In genomic region chr1:14841951-14842350, GRCh38 we compare ENCODE assay signal across 2 cellular contexts.
TF ChIP-seq lines count a peak whose summit lies in the region.

No MANE protein-coding gene starts in this region.

TF ChIP-seq in K562, 482 proteins besides CTCF, POLR2A, EP300 and RAD21 (continued from another document):
- TF ChIP-seq XRCC3 (IDR thresholded peaks at IDR 0.05) (peak; percentile 90; the same call in 1 of the 2 replicates), CHAMP1 (IDR thresholded peaks at IDR 0.05) (0 out of 2 replicates have a peak, but pooled peaks have one; percentile 12), ZFP1 (CRISPR knock-in tag; IDR thresholded peaks at IDR 0.05) (peak; percentile 100), CBX1 (IDR thresholded peaks at IDR 0.05; ENCODE audit: low read depth) (0 out of 2 replicates have a peak, but pooled peaks have one; percentile 37), CBX5 (IDR thresholded peaks at IDR 0.05; ENCODE audit: borderline replicate concordance, low read depth) (peak; percentile 65; the same call in 1 of the 2 replicates), ZBED1 (IDR thresholded peaks at IDR 0.05) (no peak), DPF2 (IDR thresholded peaks at IDR 0.05) (0 out of 2 replicates have a peak, but pooled peaks have one; percentile 36), ZNF354B (CRISPR knock-in tag; IDR thresholded peaks at IDR 0.05) (no peak), IFI16 (CRISPR knock-in tag; IDR thresholded peaks at IDR 0.05) (no peak), ZNF184 (CRISPR knock-in tag; IDR thresholded peaks at IDR 0.05) (no peak), ARNT (IDR thresholded peaks at IDR 0.05) (0 out of 4 replicates have a peak, but pooled peaks of 1 of the 2 experiments have one; percentile 47), TOE1 (IDR thresholded peaks at IDR 0.05; ENCODE audit: borderline replicate concordance) (0 out of 2 replicates have a peak, but pooled peaks have one; percentile 20), TOE1 (CRISPR knock-in tag; IDR thresholded peaks at IDR 0.05; ENCODE audit: borderline replicate concordance, low read depth) (no peak), CBX3 (IDR thresholded peaks at IDR 0.05; ENCODE audit: borderline replicate concordance in 1 of 2, low read length in 2 of 2) (peak in 1 of 2 experiments; percentile 92; a peak in 2 of 3 replicates), ZEB2 (IDR thresholded peaks at IDR 0.05) (peak; percentile 61; the same call in 1 of the 2 replicates), TRIM24 (IDR thresholded peaks at IDR 0.05) (peak; percentile 76 to 91), CSDE1 (IDR thresholded peaks at IDR 0.05) (0 out of 4 replicates have a peak, but pooled peaks of 1 of the 2 experiments have one; percentile 21), GMEB1 (CRISPR knock-in tag; IDR thresholded peaks at IDR 0.05) (no peak), TRIM28 (IDR thresholded peaks at IDR 0.05) (peak; percentile 99), TCF3 (CRISPR knock-in tag; IDR thresholded peaks at IDR 0.05) (peak; percentile 19; the same call in 1 of the 2 replicates), KLF13 (tag; IDR thresholded peaks at IDR 0.05; ENCODE audit: borderline replicate concordance, low read depth) (no peak)
- TF ChIP-seq, protein P1, sequence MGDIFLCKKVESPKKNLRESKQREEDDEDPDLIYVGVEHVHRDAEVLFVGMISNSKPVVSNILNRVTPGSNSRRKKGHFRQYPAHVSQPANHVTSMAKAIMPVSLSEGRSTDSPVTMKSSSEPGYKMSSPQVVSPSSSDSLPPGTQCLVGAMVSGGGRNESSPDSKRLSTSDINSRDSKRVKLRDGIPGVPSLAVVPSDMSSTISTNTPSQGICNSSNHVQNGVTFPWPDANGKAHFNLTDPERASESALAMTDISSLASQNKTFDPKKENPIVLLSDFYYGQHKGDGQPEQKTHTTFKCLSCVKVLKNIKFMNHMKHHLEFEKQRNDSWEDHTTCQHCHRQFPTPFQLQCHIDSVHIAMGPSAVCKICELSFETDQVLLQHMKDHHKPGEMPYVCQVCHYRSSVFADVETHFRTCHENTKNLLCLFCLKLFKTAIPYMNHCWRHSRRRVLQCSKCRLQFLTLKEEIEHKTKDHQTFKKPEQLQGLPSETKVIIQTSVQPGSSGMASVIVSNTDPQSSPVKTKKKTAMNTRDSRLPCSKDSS (IDR thresholded peaks at IDR 0.05; ENCODE audit: low read depth, partially characterized antibody) = peak; percentile 84

TF ChIP-seq in WTC11, 78 proteins besides CTCF, POLR2A, EP300 and RAD21 (continued from another document):
- TF ChIP-seq FOXJ3 (CRISPR knock-in tag; IDR thresholded peaks at IDR 0.05; ENCODE audit: borderline replicate concordance) (no peak), ZNF532 (CRISPR knock-in tag; IDR thresholded peaks at IDR 0.05; ENCODE audit: borderline replicate concordance) (no peak), TEAD1 (CRISPR knock-in tag; IDR thresholded peaks at IDR 0.05) (no peak), JAZF1 (CRISPR knock-in tag; IDR thresholded peaks at IDR 0.05) (no peak), EMX1 (CRISPR knock-in tag; IDR thresholded peaks at IDR 0.05) (no peak), CBFB (CRISPR knock-in tag; IDR thresholded peaks at IDR 0.05; ENCODE audit: low read depth) (no peak), GRHL2 (CRISPR knock-in tag; IDR thresholded peaks at IDR 0.05; ENCODE audit: insufficient replicate concordance, severe bottlenecking) (no peak), ZNF232 (CRISPR knock-in tag; IDR thresholded peaks at IDR 0.05) (no peak), HMGA2 (CRISPR knock-in tag; IDR thresholded peaks at IDR 0.05) (no peak)
